Comparison of ENCODE assay signal across 2 cellular contexts in genomic region chr16:31331141-31331764, GRCh38.
TF ChIP-seq lines count a peak whose summit lies in the region.

No MANE protein-coding gene starts in this region.

TF ChIP-seq in IMR-90, 13 proteins besides CTCF, POLR2A, EP300 and RAD21:
- no peak for TF ChIP-seq MXI1 (IDR thresholded peaks at IDR 0.05; ENCODE audit: borderline replicate concordance, low read depth, low read length)
- TF ChIP-seq FOS (IDR thresholded peaks at IDR 0.05; ENCODE audit: low read depth, low read length): no peak
- TF ChIP-seq, protein P1, sequence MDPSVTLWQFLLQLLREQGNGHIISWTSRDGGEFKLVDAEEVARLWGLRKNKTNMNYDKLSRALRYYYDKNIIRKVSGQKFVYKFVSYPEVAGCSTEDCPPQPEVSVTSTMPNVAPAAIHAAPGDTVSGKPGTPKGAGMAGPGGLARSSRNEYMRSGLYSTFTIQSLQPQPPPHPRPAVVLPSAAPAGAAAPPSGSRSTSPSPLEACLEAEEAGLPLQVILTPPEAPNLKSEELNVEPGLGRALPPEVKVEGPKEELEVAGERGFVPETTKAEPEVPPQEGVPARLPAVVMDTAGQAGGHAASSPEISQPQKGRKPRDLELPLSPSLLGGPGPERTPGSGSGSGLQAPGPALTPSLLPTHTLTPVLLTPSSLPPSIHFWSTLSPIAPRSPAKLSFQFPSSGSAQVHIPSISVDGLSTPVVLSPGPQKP (IDR thresholded peaks at IDR 0.05; ENCODE audit: borderline replicate concordance, low read depth, low read length): no peak
- TF ChIP-seq NFE2L2 (IDR thresholded peaks at IDR 0.05; ENCODE audit: low read depth, low read length): no peak
- no peak for TF ChIP-seq BHLHE40 (IDR thresholded peaks at IDR 0.05; ENCODE audit: low read depth, low read length)
- TF ChIP-seq, protein P2, sequence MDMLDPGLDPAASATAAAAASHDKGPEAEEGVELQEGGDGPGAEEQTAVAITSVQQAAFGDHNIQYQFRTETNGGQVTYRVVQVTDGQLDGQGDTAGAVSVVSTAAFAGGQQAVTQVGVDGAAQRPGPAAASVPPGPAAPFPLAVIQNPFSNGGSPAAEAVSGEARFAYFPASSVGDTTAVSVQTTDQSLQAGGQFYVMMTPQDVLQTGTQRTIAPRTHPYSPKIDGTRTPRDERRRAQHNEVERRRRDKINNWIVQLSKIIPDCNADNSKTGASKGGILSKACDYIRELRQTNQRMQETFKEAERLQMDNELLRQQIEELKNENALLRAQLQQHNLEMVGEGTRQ (IDR thresholded peaks at IDR 0.05; ENCODE audit: low read depth, low read length): no peak
- no peak for TF ChIP-seq SMC3 (IDR thresholded peaks at IDR 0.05; ENCODE audit: low read depth, low read length)
- TF ChIP-seq MAZ (IDR thresholded peaks at IDR 0.05; ENCODE audit: borderline replicate concordance, low read depth, low read length): no peak
- no peak for TF ChIP-seq MAFK (IDR thresholded peaks at IDR 0.05; ENCODE audit: low read depth, low read length)
- no peak for TF ChIP-seq CHD1 (IDR thresholded peaks at IDR 0.05; ENCODE audit: low read depth, low read length)
- no peak for TF ChIP-seq RFX5 (IDR thresholded peaks at IDR 0.05; ENCODE audit: low read depth, low read length)
- TF ChIP-seq RCOR1 (IDR thresholded peaks at IDR 0.05; ENCODE audit: insufficient replicate concordance, low read length): no peak
- no peak for TF ChIP-seq CEBPB (IDR thresholded peaks at IDR 0.05; ENCODE audit: low read depth, low read length)
TF ChIP-seq in IMR-90: peak in this region for 0.

TF ChIP-seq in GM12878, 131 proteins besides CTCF, POLR2A, EP300 and RAD21:
- TF ChIP-seq, protein P3, sequence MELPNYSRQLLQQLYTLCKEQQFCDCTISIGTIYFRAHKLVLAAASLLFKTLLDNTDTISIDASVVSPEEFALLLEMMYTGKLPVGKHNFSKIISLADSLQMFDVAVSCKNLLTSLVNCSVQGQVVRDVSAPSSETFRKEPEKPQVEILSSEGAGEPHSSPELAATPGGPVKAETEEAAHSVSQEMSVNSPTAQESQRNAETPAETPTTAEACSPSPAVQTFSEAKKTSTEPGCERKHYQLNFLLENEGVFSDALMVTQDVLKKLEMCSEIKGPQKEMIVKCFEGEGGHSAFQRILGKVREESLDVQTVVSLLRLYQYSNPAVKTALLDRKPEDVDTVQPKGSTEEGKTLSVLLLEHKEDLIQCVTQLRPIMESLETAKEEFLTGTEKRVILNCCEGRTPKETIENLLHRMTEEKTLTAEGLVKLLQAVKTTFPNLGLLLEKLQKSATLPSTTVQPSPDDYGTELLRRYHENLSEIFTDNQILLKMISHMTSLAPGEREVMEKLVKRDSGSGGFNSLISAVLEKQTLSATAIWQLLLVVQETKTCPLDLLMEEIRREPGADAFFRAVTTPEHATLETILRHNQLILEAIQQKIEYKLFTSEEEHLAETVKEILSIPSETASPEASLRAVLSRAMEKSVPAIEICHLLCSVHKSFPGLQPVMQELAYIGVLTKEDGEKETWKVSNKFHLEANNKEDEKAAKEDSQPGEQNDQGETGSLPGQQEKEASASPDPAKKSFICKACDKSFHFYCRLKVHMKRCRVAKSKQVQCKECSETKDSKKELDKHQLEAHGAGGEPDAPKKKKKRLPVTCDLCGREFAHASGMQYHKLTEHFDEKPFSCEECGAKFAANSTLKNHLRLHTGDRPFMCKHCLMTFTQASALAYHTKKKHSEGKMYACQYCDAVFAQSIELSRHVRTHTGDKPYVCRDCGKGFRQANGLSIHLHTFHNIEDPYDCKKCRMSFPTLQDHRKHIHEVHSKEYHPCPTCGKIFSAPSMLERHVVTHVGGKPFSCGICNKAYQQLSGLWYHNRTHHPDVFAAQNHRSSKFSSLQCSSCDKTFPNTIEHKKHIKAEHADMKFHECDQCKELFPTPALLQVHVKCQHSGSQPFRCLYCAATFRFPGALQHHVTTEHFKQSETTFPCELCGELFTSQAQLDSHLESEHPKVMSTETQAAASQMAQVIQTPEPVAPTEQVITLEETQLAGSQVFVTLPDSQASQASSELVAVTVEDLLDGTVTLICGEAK (IDR thresholded peaks at IDR 0.05; ENCODE audit: borderline replicate concordance): no peak
- no peak for TF ChIP-seq BCL11A (IDR thresholded peaks at IDR 0.05; ENCODE audit: low read depth, low read length)
- no peak for TF ChIP-seq TCF3 (IDR thresholded peaks at IDR 0.05; ENCODE audit: borderline replicate concordance, insufficient read depth, low read depth, low read length)
- TF ChIP-seq RFX5 (IDR thresholded peaks at IDR 0.05; ENCODE audit: low read depth, low read length): no peak
- no peak for TF ChIP-seq NRF1 (conservative IDR thresholded peaks at IDR 0.05; ENCODE audit: low read depth, low read length)
- TF ChIP-seq FOS (IDR thresholded peaks at IDR 0.05; ENCODE audit: borderline replicate concordance, extremely low read depth, insufficient read length): no peak
- no peak for TF ChIP-seq DPF2 (IDR thresholded peaks at IDR 0.05)
- TF ChIP-seq, protein P2 (IDR thresholded peaks at IDR 0.05; ENCODE audit: borderline replicate concordance, low read depth, low read length): no peak
- no peak for TF ChIP-seq CREB1 (IDR thresholded peaks at IDR 0.05; ENCODE audit: low read depth)
- no peak for TF ChIP-seq NFYA (IDR thresholded peaks at IDR 0.05; ENCODE audit: borderline replicate concordance, low read depth, low read length)
- no peak for TF ChIP-seq EZH2 (IDR thresholded peaks at IDR 0.05; ENCODE audit: borderline replicate concordance, control insufficient read depth, low read depth, low read length)
- TF ChIP-seq JUNB (IDR thresholded peaks at IDR 0.05): no peak
- no peak for TF ChIP-seq MXI1 (IDR thresholded peaks at IDR 0.05; ENCODE audit: low read depth, low read length)
